15 cellular contexts compared by ENCODE assay signal in the genomic region with DNA sequence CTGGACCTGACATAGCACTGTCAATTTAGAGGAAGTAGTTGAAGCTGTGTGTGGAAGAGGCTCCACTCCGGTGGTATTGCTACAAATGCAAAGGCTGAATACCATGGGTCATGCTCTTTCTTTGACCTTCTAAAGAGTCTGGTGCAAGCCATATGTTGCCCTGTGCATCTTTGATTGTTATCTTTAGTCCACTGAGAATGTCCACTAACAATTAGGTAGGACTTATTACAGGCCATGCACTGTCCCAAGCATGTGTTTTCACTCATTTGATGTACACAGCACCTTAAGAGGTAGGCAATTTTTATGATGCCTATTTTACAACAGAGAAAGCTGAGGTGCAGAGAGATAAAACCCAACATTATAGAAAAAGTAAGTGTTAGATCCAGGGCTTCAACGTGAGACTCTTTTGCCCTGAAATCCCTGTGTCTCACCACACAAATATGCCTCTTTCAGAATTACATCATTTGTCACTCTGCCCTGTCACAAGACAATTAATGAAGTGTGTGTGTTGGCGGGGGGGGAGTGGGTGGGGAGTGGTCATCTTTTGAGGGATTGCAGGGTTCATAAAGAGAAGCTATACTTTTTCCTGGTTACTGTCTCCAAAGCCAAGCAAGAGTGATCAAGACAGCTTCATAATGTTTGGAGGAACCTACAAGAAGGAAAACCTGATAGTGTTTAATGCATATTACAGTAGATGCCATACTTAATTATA.
DNase-seq lines count a peak whose midpoint lies in the region; ATAC-seq and TF ChIP-seq lines count a peak whose summit lies in the region.
"Had no signal": no experiment of that assay in that cellular context is flagged by ENCODE, and none has a peak within 500 bp of the region (broad histone marks: within the 10 kb centered on the region; RNA-seq: fewer than 3 reads in every experiment).

No MANE protein-coding gene starts in this region.

- H3K36me3 Mint-ChIP-seq in stimulated activated memory B cell treated with anti-CD40 and anti-IgM and Interleukin-4, amounts not matched to agents 10 μg/mL and 1 μg/mL and 100 μg/mL, for 72 hours = no peaks in the 10 kb centered on the region
- H3K36me3 Mint-ChIP-seq in activated naive CD4-positive, alpha-beta T cell treated with anti-CD3 and anti-CD28 coated beads for 36 hours (ENCODE audit: low read depth) = no peaks in the 10 kb centered on the region
- H3K36me3 Mint-ChIP-seq: immature natural killer cell had no signal

- no peaks in the 10 kb centered on the region for H3K36me3 ChIP-seq in lower lobe of right lung
- H3K36me3 ChIP-seq in Peyer's patch = no peaks in the 10 kb centered on the region
- H3K36me3 ChIP-seq: right lobe of liver had no signal

- TF ChIP-seq CTCF in fibroblast of pulmonary artery (IDR thresholded peaks at IDR 0.05; ENCODE audit: low read length, missing control alignments) (no peak), lower lobe of right lung (IDR thresholded peaks at IDR 0.05) (no peak), Peyer's patch (IDR thresholded peaks at IDR 0.05) (no peak)

- H3K27me3 Mint-ChIP-seq in stimulated activated memory B cell treated with anti-CD40 and anti-IgM and Interleukin-4, amounts not matched to agents 10 μg/mL and 1 μg/mL and 100 μg/mL, for 72 hours = no peaks in the 10 kb centered on the region
- H3K27me3 Mint-ChIP-seq in activated naive CD4-positive, alpha-beta T cell treated with anti-CD3 and anti-CD28 coated beads for 36 hours (ENCODE audit: low read depth) = no peaks in the 10 kb centered on the region

- H3K27me3 ChIP-seq in lower lobe of right lung (ENCODE audit: low read depth) = no peaks in the 10 kb centered on the region
- H3K27me3 ChIP-seq in Peyer's patch = no peaks in the 10 kb centered on the region
- H3K27me3 ChIP-seq: right lobe of liver had no signal

- CTCF ChIA-PET in activated naive CD4-positive, alpha-beta T cell treated with anti-CD3 and anti-CD28 coated beads for 36 hours (lab: Charles Lee) = no interaction called here

- H3K9me3 ChIP-seq in lower lobe of right lung (no peaks in the 10 kb centered on the region), Peyer's patch (no peaks in the 10 kb centered on the region)
- H3K9me3 ChIP-seq: right lobe of liver had no signal

- DNase-seq in H4 (ENCODE audit: low spot score) = peak; percentile 48
- peak; percentile 46 for DNase-seq in fibroblast of pulmonary artery (ENCODE audit: low read depth)
- no peak for DNase-seq in activated naive CD4-positive, alpha-beta T cell treated with anti-CD3 and anti-CD28 coated beads for 36 hours
- no peak for DNase-seq in effector CD8-positive, alpha-beta T cell (lab: John Stamatoyannopoulos, UW)
- DNase-seq in lower lobe of right lung = no peak
- no peak for DNase-seq in Peyer's patch
- DNase-seq: activated CD4-positive, alpha-beta T cell treated with anti-CD3 and anti-CD28 coated beads for 48 hours; Caco-2; immature natural killer cell; NCI-H1092; NCI-H526; right lobe of liver had no signal

- H3K4me3 Mint-ChIP-seq in stimulated activated memory B cell treated with anti-CD40 and anti-IgM and Interleukin-4, amounts not matched to agents 10 μg/mL and 1 μg/mL and 100 μg/mL, for 72 hours = no peak overlapping the region
- H3K4me3 Mint-ChIP-seq in activated naive CD4-positive, alpha-beta T cell treated with anti-CD3 and anti-CD28 coated beads for 36 hours = no peak overlapping the region
- H3K4me3 Mint-ChIP-seq: activated T-helper 1 cell treated with anti-CD3 and anti-CD28 coated beads, Interleukin-12 subunit alpha, Interleukin-12 subunit beta, Interleukin-2, Interleukin-4 antibody, amounts not matched to agents 30 ng/mL and 10 ng/mL and 1 ng/mL, durations not matched to agents 14 hours and 24 hours and 36 hours; immature natural killer cell had no signal

- H3K4me1 ChIP-seq in lower lobe of right lung (peaks cover 8% of the 10 kb centered on the region), Peyer's patch (peaks cover 0 to 6% (median 3%) of the 10 kb centered on the region in 4 donors)
- H3K4me1 ChIP-seq: right lobe of liver had no signal

- H3K4me3 ChIP-seq in fibroblast of pulmonary artery (replicated peaks; ENCODE audit: low read depth, low read length) (no peak overlapping the region), lower lobe of right lung (no peak overlapping the region), Peyer's patch (no peak overlapping the region)
- H3K4me3 ChIP-seq: right lobe of liver had no signal

- peak; percentile 83 for ATAC-seq in SK-N-SH treated with all-trans-retinoic acid at 6 μM for 48 hours
- peak; percentile 8 for ATAC-seq in stimulated activated memory B cell treated with anti-CD40 and anti-IgM and Interleukin-4, amounts not matched to agents 10 μg/mL and 1 μg/mL and 100 μg/mL, for 72 hours
- ATAC-seq in lower lobe of right lung = no peak

- peaks cover 8% of the 10 kb centered on the region for H3K9me3 Mint-ChIP-seq in stimulated activated memory B cell treated with anti-CD40 and anti-IgM and Interleukin-4, amounts not matched to agents 10 μg/mL and 1 μg/mL and 100 μg/mL, for 72 hours
- peaks cover 5% of the 10 kb centered on the region for H3K9me3 Mint-ChIP-seq in activated naive CD4-positive, alpha-beta T cell treated with anti-CD3 and anti-CD28 coated beads for 36 hours

- H3K27ac ChIP-seq in lower lobe of right lung (no peak overlapping the region), Peyer's patch (peak overlapping the region in 2 of 4 donors; percentile 69 to 85)
- H3K27ac ChIP-seq: right lobe of liver had no signal

- no peaks in the 10 kb centered on the region for H3K4me1 Mint-ChIP-seq in stimulated activated memory B cell treated with anti-CD40 and anti-IgM and Interleukin-4, amounts not matched to agents 10 μg/mL and 1 μg/mL and 100 μg/mL, for 72 hours
- H3K4me1 Mint-ChIP-seq in activated naive CD4-positive, alpha-beta T cell treated with anti-CD3 and anti-CD28 coated beads for 36 hours (ENCODE audit: low read depth) = no peaks in the 10 kb centered on the region
- H3K4me1 Mint-ChIP-seq: immature natural killer cell had no signal

- intact Hi-C loops in activated naive CD4-positive, alpha-beta T cell treated with anti-CD3 and anti-CD28 coated beads for 36 hours (cut with micrococcal nuclease) = no loop called here
- intact Hi-C loops in lower lobe of right lung (cut with DNase I) = no loop called here

- no peak for TF ChIP-seq POLR2A in Peyer's patch (IDR thresholded peaks at IDR 0.05)

- no peak overlapping the region for H3K27ac Mint-ChIP-seq in stimulated activated memory B cell treated with anti-CD40 and anti-IgM and Interleukin-4, amounts not matched to agents 10 μg/mL and 1 μg/mL and 100 μg/mL, for 72 hours
- no peak overlapping the region for H3K27ac Mint-ChIP-seq in activated naive CD4-positive, alpha-beta T cell treated with anti-CD3 and anti-CD28 coated beads for 36 hours
- H3K27ac Mint-ChIP-seq: activated T-helper 1 cell treated with anti-CD3 and anti-CD28 coated beads, Interleukin-12 subunit alpha, Interleukin-12 subunit beta, Interleukin-2, Interleukin-4 antibody, amounts not matched to agents 30 ng/mL and 10 ng/mL and 1 ng/mL, durations not matched to agents 14 hours and 24 hours and 36 hours; immature natural killer cell had no signal

TF ChIP-seq in SK-N-SH treated with all-trans-retinoic acid at 6 μM for 48 hours, 23 proteins besides CTCF, POLR2A, EP300 and RAD21 (continues in another document):
- TF ChIP-seq, protein P1, sequence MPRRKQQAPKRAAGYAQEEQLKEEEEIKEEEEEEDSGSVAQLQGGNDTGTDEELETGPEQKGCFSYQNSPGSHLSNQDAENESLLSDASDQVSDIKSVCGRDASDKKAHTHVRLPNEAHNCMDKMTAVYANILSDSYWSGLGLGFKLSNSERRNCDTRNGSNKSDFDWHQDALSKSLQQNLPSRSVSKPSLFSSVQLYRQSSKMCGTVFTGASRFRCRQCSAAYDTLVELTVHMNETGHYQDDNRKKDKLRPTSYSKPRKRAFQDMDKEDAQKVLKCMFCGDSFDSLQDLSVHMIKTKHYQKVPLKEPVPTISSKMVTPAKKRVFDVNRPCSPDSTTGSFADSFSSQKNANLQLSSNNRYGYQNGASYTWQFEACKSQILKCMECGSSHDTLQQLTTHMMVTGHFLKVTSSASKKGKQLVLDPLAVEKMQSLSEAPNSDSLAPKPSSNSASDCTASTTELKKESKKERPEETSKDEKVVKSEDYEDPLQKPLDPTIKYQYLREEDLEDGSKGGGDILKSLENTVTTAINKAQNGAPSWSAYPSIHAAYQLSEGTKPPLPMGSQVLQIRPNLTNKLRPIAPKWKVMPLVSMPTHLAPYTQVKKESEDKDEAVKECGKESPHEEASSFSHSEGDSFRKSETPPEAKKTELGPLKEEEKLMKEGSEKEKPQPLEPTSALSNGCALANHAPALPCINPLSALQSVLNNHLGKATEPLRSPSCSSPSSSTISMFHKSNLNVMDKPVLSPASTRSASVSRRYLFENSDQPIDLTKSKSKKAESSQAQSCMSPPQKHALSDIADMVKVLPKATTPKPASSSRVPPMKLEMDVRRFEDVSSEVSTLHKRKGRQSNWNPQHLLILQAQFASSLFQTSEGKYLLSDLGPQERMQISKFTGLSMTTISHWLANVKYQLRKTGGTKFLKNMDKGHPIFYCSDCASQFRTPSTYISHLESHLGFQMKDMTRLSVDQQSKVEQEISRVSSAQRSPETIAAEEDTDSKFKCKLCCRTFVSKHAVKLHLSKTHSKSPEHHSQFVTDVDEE (CRISPR knock-in tag; IDR thresholded peaks at IDR 0.05) = no peak
- no peak for TF ChIP-seq ZFP3 (CRISPR knock-in tag; IDR thresholded peaks at IDR 0.05)
- TF ChIP-seq TOX (CRISPR knock-in tag; IDR thresholded peaks at IDR 0.05; ENCODE audit: borderline replicate concordance) = peak; percentile 81
- TF ChIP-seq, protein P2, sequence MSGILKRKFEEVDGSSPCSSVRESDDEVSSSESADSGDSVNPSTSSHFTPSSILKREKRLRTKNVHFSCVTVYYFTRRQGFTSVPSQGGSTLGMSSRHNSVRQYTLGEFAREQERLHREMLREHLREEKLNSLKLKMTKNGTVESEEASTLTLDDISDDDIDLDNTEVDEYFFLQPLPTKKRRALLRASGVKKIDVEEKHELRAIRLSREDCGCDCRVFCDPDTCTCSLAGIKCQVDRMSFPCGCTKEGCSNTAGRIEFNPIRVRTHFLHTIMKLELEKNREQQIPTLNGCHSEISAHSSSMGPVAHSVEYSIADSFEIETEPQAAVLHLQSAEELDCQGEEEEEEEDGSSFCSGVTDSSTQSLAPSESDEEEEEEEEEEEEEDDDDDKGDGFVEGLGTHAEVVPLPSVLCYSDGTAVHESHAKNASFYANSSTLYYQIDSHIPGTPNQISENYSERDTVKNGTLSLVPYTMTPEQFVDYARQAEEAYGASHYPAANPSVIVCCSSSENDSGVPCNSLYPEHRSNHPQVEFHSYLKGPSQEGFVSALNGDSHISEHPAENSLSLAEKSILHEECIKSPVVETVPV (CRISPR knock-in tag; IDR thresholded peaks at IDR 0.05) = no peak
- TF ChIP-seq SNAI2 (CRISPR knock-in tag; IDR thresholded peaks at IDR 0.05) = no peak
- TF ChIP-seq TCF4 (CRISPR knock-in tag; IDR thresholded peaks at IDR 0.05; ENCODE audit: borderline replicate concordance) = no peak

Comparison
In these comparisons a context has a peak if more than half of its experiments do, and no peak if none do; other contexts are left out.
1. DNase-seq: peak in H4 (single experiment) and fibroblast of pulmonary artery (single experiment); none in activated naive CD4-positive, alpha-beta T cell treated with anti-CD3 and anti-CD28 coated beads for 36 hours (single experiment), effector CD8-positive, alpha-beta T cell (single experiment), lower lobe of right lung (single experiment) and Peyer's patch (0 of 3).
2. ATAC-seq: peak in SK-N-SH treated with all-trans-retinoic acid at 6 μM for 48 hours (single experiment) and stimulated activated memory B cell treated with anti-CD40 and anti-IgM and Interleukin-4, amounts not matched to agents 10 μg/mL and 1 μg/mL and 100 μg/mL, for 72 hours (single experiment); none in lower lobe of right lung (0 of 2).